In the genomic region with DNA sequence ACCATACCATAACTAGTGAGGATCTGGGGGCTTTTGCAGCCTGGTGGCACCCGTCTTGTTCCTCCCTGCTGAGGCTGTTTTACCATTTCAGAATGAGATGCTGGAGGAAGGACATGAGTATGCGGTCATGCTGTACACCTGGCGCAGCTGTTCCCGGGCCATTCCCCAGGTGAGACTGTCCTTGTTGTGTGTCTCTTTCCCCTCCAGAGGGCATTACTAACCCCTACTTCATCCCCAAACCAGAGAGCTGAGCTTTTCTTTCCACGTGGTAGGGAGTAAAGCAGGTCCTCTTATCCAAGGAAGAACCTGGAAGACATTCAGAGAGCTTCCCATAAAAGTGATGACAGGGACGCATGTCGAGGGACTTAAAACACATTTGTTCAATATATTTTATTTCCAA, we compare ENCODE assay signal across 14 cellular contexts. TPM values are rescaled to one million over a fixed set of nuclear protein-coding genes. Genes with fewer than 3 reads are reported as not detected.
A peak's percentile ranks its signal among the peaks of the same experiment; 100 is the strongest.
DNase-seq lines count a peak whose midpoint lies in the region; TF ChIP-seq lines count a peak whose summit lies in the region.
"Had no signal": no experiment of that assay in that cellular context is flagged by ENCODE, and none has a peak within 500 bp of the region (broad histone marks: within the 10 kb centered on the region; RNA-seq: fewer than 3 reads in every experiment).

No MANE protein-coding gene starts in this region.

- WGBS in endodermal cell (ENCODE audit: insufficient coverage in 1 of 2, insufficient read length in 1 of 2), 2 experiments, result 17 to 84% methylated on average over 1 to 7 of the region's 7 CpGs

- H3K36me3 Mint-ChIP-seq in endodermal cell (ENCODE audit: low read depth), result peaks cover 3% of the 10 kb centered on the region

- TF ChIP-seq CTCF in C4-2B (conservative IDR thresholded peaks at IDR 0.05) (peak; percentile 30), OCI-LY1 (IDR thresholded peaks at IDR 0.05; ENCODE audit: low read length) (peak; percentile 6; the same call in 1 of the 2 replicates), endodermal cell (conservative IDR thresholded peaks at IDR 0.05) (peak; percentile 66), foreskin fibroblast (IDR thresholded peaks at IDR 0.05; ENCODE audit: low read depth, low read length) (no peak)

- no peaks in the 10 kb centered on the region for H3K9me3 Mint-ChIP-seq in endodermal cell

- H3K27ac Mint-ChIP-seq in endodermal cell, result no peak overlapping the region

- H3K36me3 ChIP-seq in OCI-LY1 (ENCODE audit: insufficient read depth, low read length) (peaks cover 93% of the 10 kb centered on the region), endodermal cell (ENCODE audit: control insufficient read depth, insufficient read depth, low read length) (peaks cover 9% of the 10 kb centered on the region)
- H3K36me3 ChIP-seq: thoracic aorta had no signal

- H3K27me3 ChIP-seq in OCI-LY1 (ENCODE audit: insufficient read depth, low read length), result no peaks in the 10 kb centered on the region
- no peaks in the 10 kb centered on the region for H3K27me3 ChIP-seq in endodermal cell (ENCODE audit: control insufficient read depth, insufficient read depth, low read length, poor library complexity, severe bottlenecking)
- H3K27me3 ChIP-seq: cardiac muscle cell had no signal

- no peaks in the 10 kb centered on the region for H3K27me3 Mint-ChIP-seq in endodermal cell (ENCODE audit: insufficient read depth)

- no peaks in the 10 kb centered on the region for H3K79me2 ChIP-seq in OCI-LY1 (ENCODE audit: insufficient read depth, low read length)

- H3F3A ChIP-seq in OCI-LY1 (ENCODE audit: insufficient read depth, low read length), result no peaks in the 10 kb centered on the region

- H4K20me1 ChIP-seq in OCI-LY1 (ENCODE audit: insufficient read depth, low read length), result no peaks in the 10 kb centered on the region

- H3K4me3 Mint-ChIP-seq in endodermal cell, result no peak overlapping the region

- no peak for TF ChIP-seq POLR2A in erythroblast (IDR thresholded peaks at IDR 0.05; ENCODE audit: low read length)

- H3K4me1 ChIP-seq in OCI-LY1 (ENCODE audit: insufficient read depth, low read length, severe bottlenecking) (peaks cover 16% of the 10 kb centered on the region), endodermal cell (ENCODE audit: control insufficient read depth, insufficient read depth, low read length) (no peaks in the 10 kb centered on the region)

- H3K9me2 ChIP-seq in OCI-LY1 (ENCODE audit: low read depth, low read length), result no peaks in the 10 kb centered on the region

- no peaks in the 10 kb centered on the region for H3K9me3 ChIP-seq in OCI-LY1 (ENCODE audit: low read length)
- H3K9me3 ChIP-seq in endodermal cell (ENCODE audit: control insufficient read depth, low read length), result no peaks in the 10 kb centered on the region
- H3K9me3 ChIP-seq: Caco-2, thoracic aorta had no signal

- H3K4me3 ChIP-seq in OCI-LY1 (ENCODE audit: low read depth, low read length, poor library complexity, severe bottlenecking), result no peak overlapping the region
- H3K4me3 ChIP-seq in endodermal cell (ENCODE audit: low read length), result no peak overlapping the region
- no peak overlapping the region for H3K4me3 ChIP-seq in foreskin fibroblast (ENCODE audit: low read depth in 1 of 2, low read length in 2 of 2)
- H3K4me3 ChIP-seq: cardiac muscle cell, thoracic aorta had no signal

- H3K4me1 Mint-ChIP-seq in endodermal cell, result no peaks in the 10 kb centered on the region

- H2AFZ ChIP-seq in OCI-LY1 (ENCODE audit: low read length), result no peak overlapping the region

- H3K9ac ChIP-seq in OCI-LY1 (ENCODE audit: low read length), result no peak overlapping the region
- no peak overlapping the region for H3K9ac ChIP-seq in endodermal cell (ENCODE audit: extremely low read depth, low read length, poor library complexity, severe bottlenecking)

- DNase-seq in DMS53 treated with DMSO at 0.1 percent for 48 hours (lab: John Stamatoyannopoulos, UW; ENCODE audit: unreplicated experiment) (peak; percentile 44), endodermal cell (peak; percentile 59), COLO829 (ENCODE audit: low spot score) (no peak), erythroblast (lab: John Stamatoyannopoulos, UW) (no peak), NOMO-1 treated with DMSO at 0.1 percent for 48 hours (lab: John Stamatoyannopoulos, UW; ENCODE audit: unreplicated experiment) (no peak), foreskin fibroblast (no peak)
- DNase-seq: glutamatergic neuron, kidney glomerular epithelial cell, SHP77 had no signal

- H3K27ac ChIP-seq in C4-2B (no peak overlapping the region), OCI-LY1 (ENCODE audit: low read depth, low read length, poor library complexity, severe bottlenecking) (no peak overlapping the region), endodermal cell (ENCODE audit: low read depth, low read length) (no peak overlapping the region)
- H3K27ac ChIP-seq: cardiac muscle cell, thoracic aorta had no signal

- H3K4me2 ChIP-seq in OCI-LY1 (ENCODE audit: low read length), result no peak overlapping the region

RNA-seq across cellular contexts. Expression of a gene that starts 28.8 kb away (rescaled TPM):
- total RNA-seq in endodermal cell, result 10 to 100 TPM; 29.3 to 33.4 TPM
- 66.8 TPM for polyA plus RNA-seq in endodermal cell (2013, experiment 1 of 2)
- polyA plus RNA-seq in endodermal cell (2013, experiment 2 of 2), result 55.2 TPM

Comparison
In these comparisons a context has a peak if more than half of its experiments do, and no peak if none do; other contexts are left out.
1. DNase-seq: peak in DMS53 treated with DMSO at 0.1 percent for 48 hours (single experiment) and endodermal cell (single experiment); none in COLO829 (single experiment), erythroblast (0 of 2), NOMO-1 treated with DMSO at 0.1 percent for 48 hours (single experiment) and foreskin fibroblast (0 of 2).